In genomic region chr4:18314731-18315130, GRCh38 we compare ENCODE assay signal across 17 cellular contexts.
DNase-seq lines count a peak whose midpoint lies in the region; TF ChIP-seq lines count a peak whose summit lies in the region.
"Had no signal": no experiment of that assay in that cellular context is flagged by ENCODE, and none has a peak within 500 bp of the region (broad histone marks: within the 10 kb centered on the region; RNA-seq: fewer than 3 reads in every experiment).

No MANE protein-coding gene starts in this region.

- H2AFZ ChIP-seq in SK-N-SH (ENCODE audit: low read depth): no peak overlapping the region

- H3K9me2 ChIP-seq in SK-N-SH: no peaks in the 10 kb centered on the region

- CTCF ChIA-PET in SK-N-SH (lab: Yijun Ruan, JAX): no interaction called here

- H3K36me3 ChIP-seq in BE2C (no peaks in the 10 kb centered on the region), SK-N-SH (replicated peaks in 1 of 2; ENCODE audit: control insufficient read depth in 1 of 2, insufficient read depth in 2 of 2, low read length in 1 of 2) (no peaks in the 10 kb centered on the region)
- H3K36me3 ChIP-seq: BLaER1, HAP-1 had no signal

- WGBS in SK-N-SH (ENCODE audit: low lambda C conversion rate): 4% methylated on average over 3 of the region's 3 CpGs

- no peak overlapping the region for H3K4me2 ChIP-seq in SK-N-SH
- H3K4me2 ChIP-seq: BLaER1 had no signal

- H3K4me1 ChIP-seq in BE2C: peaks cover 25% of the 10 kb centered on the region
- peaks cover 0 to 21% of the 10 kb centered on the region in 2 experiments; a peak in 2 of 4 replicates for H3K4me1 ChIP-seq in SK-N-SH (ENCODE audit: control insufficient read depth in 1 of 2, insufficient read depth in 2 of 2, low read depth in 1 of 2, low read length in 1 of 2)
- H3K4me1 ChIP-seq: BLaER1, Caco-2, HAP-1 had no signal

- H3K27me3 ChIP-seq in BE2C: no peaks in the 10 kb centered on the region
- no peaks in the 10 kb centered on the region for H3K27me3 ChIP-seq in SK-N-SH (ENCODE audit: insufficient read depth)
- H3K27me3 ChIP-seq: BLaER1 had no signal

- DNase-seq in NCI-H2171 treated with DMSO at 0.1 percent for 48 hours (lab: John Stamatoyannopoulos, UW): peak; percentile 32
- DNase-seq in NCI-H2171 (lab: John Stamatoyannopoulos, UW): no peak
- DNase-seq in BE2C: peak; percentile 33
- peak; percentile 15 for DNase-seq in SK-N-SH
- no peak for DNase-seq in activated effector memory CD4-positive, alpha-beta T cell treated with Interleukin-2 at 50 U/mL for 16 hours
- DNase-seq in coronary artery (ENCODE audit: low spot score): no peak
- DNase-seq: Caco-2; CD4-positive, CD25-positive, alpha-beta regulatory T cell; CD8-positive, alpha-beta T cell; DMS153; DMS79 treated with DMSO at 0.1 percent for 48 hours; GF-D8; GOT3; HFFc6 had no signal

- no peak overlapping the region for H3K4me3 ChIP-seq in BE2C (ENCODE audit: low read depth, low read length)
- H3K4me3 ChIP-seq in SK-N-SH (ENCODE audit: low read depth in 2 of 2, low read length in 1 of 2): no peak overlapping the region
- no peak overlapping the region for H3K4me3 ChIP-seq in coronary artery
- H3K4me3 ChIP-seq: BLaER1, HAP-1 had no signal

- H3K79me2 ChIP-seq in SK-N-SH (ENCODE audit: insufficient read depth): no peaks in the 10 kb centered on the region

- no peaks in the 10 kb centered on the region for H3K9me3 ChIP-seq in BE2C
- H3K9me3 ChIP-seq in SK-N-SH: no peaks in the 10 kb centered on the region
- H3K9me3 ChIP-seq: BLaER1, Caco-2, HAP-1 had no signal

- TF ChIP-seq CTCF in BE2C (IDR thresholded peaks at IDR 0.05; ENCODE audit: low read depth, low read length) (no peak), SK-N-SH (IDR thresholded peaks at IDR 0.05) (no peak), coronary artery (IDR thresholded peaks at IDR 0.05) (no peak)

- no peaks in the 10 kb centered on the region for H3F3A ChIP-seq in SK-N-SH (replicated peaks; ENCODE audit: insufficient read depth)

- POLR2A ChIA-PET in SK-N-SH (lab: Yijun Ruan, JAX): no interaction called here

- peak overlapping the region in 1 of 2 experiments; percentile 50; a peak in 1 of 4 replicates for H3K27ac ChIP-seq in SK-N-SH (ENCODE audit: low read depth in 2 of 2, low read length in 1 of 2)
- H3K27ac ChIP-seq in coronary artery: no peak overlapping the region
- H3K27ac ChIP-seq: BLaER1, C4-2B had no signal

- H4K20me1 ChIP-seq in SK-N-SH (ENCODE audit: insufficient read depth): no peaks in the 10 kb centered on the region
- H4K20me1 ChIP-seq: BLaER1 had no signal

- no peak for TF ChIP-seq RAD21 in SK-N-SH (IDR thresholded peaks at IDR 0.05; ENCODE audit: low read length)

- H3K9ac ChIP-seq in SK-N-SH: no peak overlapping the region
- H3K9ac ChIP-seq: BLaER1 had no signal

- TF ChIP-seq EP300 in SK-N-SH (IDR thresholded peaks at IDR 0.05; ENCODE audit: borderline replicate concordance in 1 of 2, low read depth in 1 of 2, low read length in 1 of 2): no peak

TF ChIP-seq in SK-N-SH, 30 proteins besides CTCF, POLR2A, EP300 and RAD21:
- TF ChIP-seq YY1 (IDR thresholded peaks at IDR 0.05; ENCODE audit: low read depth) (no peak), TCF12 (IDR thresholded peaks at IDR 0.05) (no peak), JUND (IDR thresholded peaks at IDR 0.05) (no peak), GATA2 (CRISPR knock-in tag; IDR thresholded peaks at IDR 0.05) (peak; percentile 45; the same call in 1 of the 2 replicates), MXI1 (IDR thresholded peaks at IDR 0.05; ENCODE audit: low read depth, low read length) (0 out of 2 replicates have a peak, but pooled peaks have one; percentile 20), RXRA (IDR thresholded peaks at IDR 0.05; ENCODE audit: borderline replicate concordance, low read depth) (no peak), RCOR1 (IDR thresholded peaks at IDR 0.05; ENCODE audit: low read length) (peak; percentile 72), CHD2 (IDR thresholded peaks at IDR 0.05; ENCODE audit: low read length, partially characterized antibody) (peak; percentile 25)
TF ChIP-seq in SK-N-SH: peak in this region for 4.

Comparison
In these comparisons a context has a peak if more than half of its experiments do, and no peak if none do; other contexts are left out.
1. DNase-seq: peak in NCI-H2171 treated with DMSO at 0.1 percent for 48 hours (single experiment), BE2C (single experiment) and SK-N-SH (single experiment); none in NCI-H2171 (single experiment), activated effector memory CD4-positive, alpha-beta T cell treated with Interleukin-2 at 50 U/mL for 16 hours (single experiment) and coronary artery (single experiment).